Comparison of ENCODE assay signal across 23 cellular contexts in genomic region chr3:65291448-65292091, GRCh38.
"Had no signal": no experiment of that assay in that cellular context is flagged by ENCODE, and none has a peak within 500 bp of the region (broad histone marks: within the 10 kb centered on the region; RNA-seq: fewer than 3 reads in every experiment).

No MANE protein-coding gene starts in this region.

- H3K36me3 ChIP-seq: colonic mucosa, ovary, right atrium auricular region, spleen, tibial nerve had no signal

- FAIRE-seq: keratinocyte had no signal

- DNase-seq: activated B cell treated with CpG ODN at 0.5 μM for 24 hours; activated CD4-positive, alpha-beta T cell treated with anti-CD3 and anti-CD28 coated beads for 36 hours; activated CD8-positive, alpha-beta memory T cell treated with anti-CD3 and anti-CD28 coated beads, Interleukin-2, amount 10 ng/mL, durations not matched to agents 7 days and 5 days; activated CD8-positive, alpha-beta T cell treated with anti-CD3 and anti-CD28 coated beads, Interleukin-2, amount 10 ng/mL, durations not matched to agents 7 days and 5 days; activated naive CD8-positive, alpha-beta T cell treated with anti-CD3 and anti-CD28 coated beads, Interleukin-2, amount 50 U/mL, for 24 hours; activated T-cell treated with anti-CD3 and anti-CD28 coated beads, Interleukin-2, amount 50 U/mL, for 48 hours; amygdala; cerebellar nuclear complex; colonic mucosa; dorsolateral prefrontal cortex; effector memory CD8-positive, alpha-beta T cell; head of caudate nucleus; hippocampal formation; mucosa of descending colon; ovary; psoas muscle; spleen; stimulated activated naive CD4-positive, alpha-beta T cell treated with Interleukin-2 at 50 U/mL for 16 hours; T-helper 1 cell had no signal

- ATAC-seq: activated CD4-positive, alpha-beta T cell treated with anti-CD3 and anti-CD28 coated beads for 36 hours; activated CD8-positive, alpha-beta memory T cell treated with anti-CD3 and anti-CD28 coated beads, Interleukin-2, amount 10 ng/mL, durations not matched to agents 7 days and 5 days; activated CD8-positive, alpha-beta T cell treated with anti-CD3 and anti-CD28 coated beads, Interleukin-2, amount 10 ng/mL, durations not matched to agents 7 days and 5 days; activated naive CD8-positive, alpha-beta T cell treated with anti-CD3 and anti-CD28 coated beads, Interleukin-2, amount 50 U/mL, for 24 hours; effector memory CD8-positive, alpha-beta T cell; mucosa of descending colon; psoas muscle had no signal

- H3K4me1 ChIP-seq: colonic mucosa, psoas muscle, right atrium auricular region, spleen, tibial nerve had no signal

- H3K27ac ChIP-seq: colonic mucosa, dorsolateral prefrontal cortex, ovary, psoas muscle, right atrium auricular region, spleen, tibial nerve had no signal

- H3K9me3 ChIP-seq: colonic mucosa, mucosa of descending colon, ovary, psoas muscle, right atrium auricular region, spleen, tibial nerve had no signal

- H3K27me3 ChIP-seq: colonic mucosa, dorsolateral prefrontal cortex, ovary, right atrium auricular region, spleen, tibial nerve had no signal

- H3K4me3 ChIP-seq: colonic mucosa, dorsolateral prefrontal cortex, lung, mucosa of descending colon, ovary, psoas muscle, right atrium auricular region, spleen, tibial nerve had no signal
